13 cellular contexts compared by ENCODE assay signal in the genomic region with DNA sequence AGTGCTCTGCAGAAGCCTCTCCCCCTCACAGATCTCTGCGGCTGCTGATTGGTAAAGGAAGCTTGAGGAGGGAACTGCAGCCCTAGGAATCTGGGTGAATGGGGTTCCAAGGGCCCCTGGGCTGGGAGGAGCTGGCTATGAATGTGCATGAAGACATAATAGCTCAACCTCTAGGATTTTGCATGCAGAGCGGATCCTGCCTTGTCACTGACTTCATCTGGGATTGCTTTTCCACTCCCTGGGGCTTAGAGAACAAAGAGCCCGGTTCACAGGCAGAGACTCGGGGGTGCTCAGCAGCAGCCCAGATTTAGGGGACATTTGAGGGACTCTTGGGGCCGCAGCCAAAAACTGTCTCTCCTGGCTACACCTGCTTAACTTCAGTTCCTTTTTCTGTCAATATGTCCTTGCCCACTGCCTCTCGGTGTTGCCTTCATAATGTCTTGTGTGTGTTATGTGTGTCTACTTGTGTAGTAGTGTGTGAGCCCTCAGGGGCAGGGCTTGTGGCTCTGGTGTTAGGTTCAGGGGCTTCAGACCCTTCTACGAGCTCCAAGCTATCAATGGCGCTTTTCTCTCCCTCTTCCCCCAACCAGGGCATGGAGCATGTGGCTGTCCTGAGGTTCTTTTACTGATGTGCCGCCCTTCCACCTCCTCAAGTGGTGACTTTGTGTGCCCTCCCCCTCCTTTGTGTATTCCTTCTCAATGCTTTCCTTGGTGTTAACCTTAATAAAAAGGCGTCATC. TPM values are rescaled to one million over a fixed set of nuclear protein-coding genes. Genes with fewer than 3 reads are reported as not detected.
A peak's percentile ranks its signal among the peaks of the same experiment; 100 is the strongest.
DNase-seq lines count a peak whose midpoint lies in the region; ATAC-seq, FAIRE-seq and TF ChIP-seq lines count a peak whose summit lies in the region.
"Had no signal": no experiment of that assay in that cellular context is flagged by ENCODE, and none has a peak within 500 bp of the region (broad histone marks: within the 10 kb centered on the region; RNA-seq: fewer than 3 reads in every experiment).

No MANE protein-coding gene starts in this region.

- H3K27me3 ChIP-seq in iPS-15b (ENCODE audit: control insufficient read depth, insufficient read depth, low read length) (peaks cover 66% of the 10 kb centered on the region), pancreas (peaks cover 0 to 25% (median 3%) of the 10 kb centered on the region in 4 donors), osteoblast (ENCODE audit: insufficient read depth, low read length) (peaks cover 45% of the 10 kb centered on the region)

- no peaks in the 10 kb centered on the region for H4K20me1 ChIP-seq in osteoblast (ENCODE audit: insufficient read depth, low read length)

- intact Hi-C loops in activated CD4-positive, alpha-beta T cell treated with anti-CD3 and anti-CD28 coated beads for 36 hours (cut with DNase I, micrococcal nuclease) = loop anchor here in 1 of 2 experiments (10.0 kb wide), 3 partner anchors 181 to 481 kb away; a partner anchor contains a TSS
- intact Hi-C loops in activated T-helper 1 cell treated with anti-CD3 and anti-CD28 coated beads, Interleukin-12 subunit alpha, Interleukin-12 subunit beta, Interleukin-2, Interleukin-4 antibody, amounts not matched to agents 30 ng/mL and 10 ng/mL and 1 ng/mL, durations not matched to agents 14 hours and 24 hours and 36 hours (cut with micrococcal nuclease) = no loop called here
- intact Hi-C loops in pancreas (cut with DNase I) = no loop called here

- H3K4me3 ChIP-seq in iPS-15b (ENCODE audit: low read depth, low read length) = peak overlapping the region; percentile 53
- no peak overlapping the region for H3K4me3 ChIP-seq in pancreas
- no peak overlapping the region for H3K4me3 ChIP-seq in osteoblast (ENCODE audit: insufficient read depth, low read length)

- H3K36me3 Mint-ChIP-seq in activated CD4-positive, alpha-beta T cell treated with anti-CD3 and anti-CD28 coated beads for 36 hours (ENCODE audit: low read depth) = no peaks in the 10 kb centered on the region
- H3K36me3 Mint-ChIP-seq in activated T-helper 1 cell treated with anti-CD3 and anti-CD28 coated beads, Interleukin-12 subunit alpha, Interleukin-12 subunit beta, Interleukin-2, Interleukin-4 antibody, amounts not matched to agents 30 ng/mL and 10 ng/mL and 1 ng/mL, durations not matched to agents 14 hours and 24 hours and 36 hours (ENCODE audit: low read depth) = no peaks in the 10 kb centered on the region
- no peaks in the 10 kb centered on the region for H3K36me3 Mint-ChIP-seq in stimulated activated effector memory CD8-positive, alpha-beta T cell treated with anti-CD3 and anti-CD28 coated beads, Interleukin-12 subunit alpha, Interleukin-12 subunit beta, amount 100 ng/mL, for 72 hours

- no peak overlapping the region for H2AFZ ChIP-seq in osteoblast (ENCODE audit: low read length)

- CTCF ChIA-PET in activated CD4-positive, alpha-beta T cell treated with anti-CD3 and anti-CD28 coated beads for 36 hours (lab: Charles Lee) = interaction anchor here (0.6 to 1.4 kb wide), 5 partner anchors 11 to 132 kb away, joined by 3 to 9 read pairs (median 4); no protein-coding TSS in a partner anchor

- TF ChIP-seq CTCF in pancreas (IDR thresholded peaks at IDR 0.05) (no peak), osteoblast (IDR thresholded peaks at IDR 0.05; ENCODE audit: extremely low read depth, low read depth, low read length) (no peak)

- peak overlapping the region; percentile 9 for H3K4me3 Mint-ChIP-seq in activated CD4-positive, alpha-beta T cell treated with anti-CD3 and anti-CD28 coated beads for 36 hours
- H3K4me3 Mint-ChIP-seq in activated T-helper 1 cell treated with anti-CD3 and anti-CD28 coated beads, Interleukin-12 subunit alpha, Interleukin-12 subunit beta, Interleukin-2, Interleukin-4 antibody, amounts not matched to agents 30 ng/mL and 10 ng/mL and 1 ng/mL, durations not matched to agents 14 hours and 24 hours and 36 hours = peak overlapping the region; percentile 67
- peak overlapping the region; percentile 86 for H3K4me3 Mint-ChIP-seq in stimulated activated effector memory CD8-positive, alpha-beta T cell treated with anti-CD3 and anti-CD28 coated beads, Interleukin-12 subunit alpha, Interleukin-12 subunit beta, amount 100 ng/mL, for 72 hours

- POLR2A ChIA-PET in activated CD4-positive, alpha-beta T cell treated with anti-CD3 and anti-CD28 coated beads for 36 hours (lab: Charles Lee) = no interaction called here

- WGBS in pancreas, 2 donors = 63 to 65% methylated on average over 10 of the region's 10 CpGs

- H3K36me3 ChIP-seq in iPS-15b (ENCODE audit: control insufficient read depth, insufficient read depth, low read length) (no peaks in the 10 kb centered on the region), pancreas (no peaks in the 10 kb centered on the region), osteoblast (ENCODE audit: insufficient read depth, low read length) (no peaks in the 10 kb centered on the region)
- H3K36me3 ChIP-seq: brain microvascular endothelial cell had no signal

- no peak for DNase-seq in activated CD4-positive, alpha-beta T cell treated with anti-CD3 and anti-CD28 coated beads for 36 hours
- DNase-seq in activated CD4-positive, alpha-beta T cell treated with anti-CD3 and anti-CD28 coated beads, Interleukin-2, amount 50 U/mL, for 1 hour = no peak
- no peak for DNase-seq in activated T-helper 1 cell treated with anti-CD3 and anti-CD28 coated beads, Interleukin-12 subunit alpha, Interleukin-12 subunit beta, Interleukin-2, Interleukin-4 antibody, amounts not matched to agents 30 ng/mL and 10 ng/mL and 1 ng/mL, durations not matched to agents 14 hours and 24 hours and 36 hours (ENCODE audit: low spot score)
- DNase-seq in stimulated activated effector memory CD8-positive, alpha-beta T cell treated with anti-CD3 and anti-CD28 coated beads, Interleukin-12 subunit alpha, Interleukin-12 subunit beta, amount 100 ng/mL, for 72 hours (ENCODE audit: low spot score in 2 of 2) = no peak
- DNase-seq in activated CD4-positive, CD25-positive, alpha-beta regulatory T cell (lab: John Stamatoyannopoulos, UW) = no peak
- DNase-seq in pancreas (no peak), osteoblast (ENCODE audit: insufficient read length, low spot score, missing footprints) (no peak)
- DNase-seq: activated CD4-positive, alpha-beta T cell treated with anti-CD3 and anti-CD28 coated beads, Interleukin-2, amount 50 U/mL, for 4 hours; brain microvascular endothelial cell; NCI-H1092 had no signal

- ATAC-seq in activated CD4-positive, alpha-beta T cell treated with anti-CD3 and anti-CD28 coated beads for 36 hours = no peak
- no peak for ATAC-seq in stimulated activated effector memory CD8-positive, alpha-beta T cell treated with anti-CD3 and anti-CD28 coated beads, Interleukin-12 subunit alpha, Interleukin-12 subunit beta, amount 100 ng/mL, for 72 hours
- ATAC-seq in pancreas = no peak

- H3K27me3 Mint-ChIP-seq in activated CD4-positive, alpha-beta T cell treated with anti-CD3 and anti-CD28 coated beads for 36 hours = peaks cover 31% of the 10 kb centered on the region
- H3K27me3 Mint-ChIP-seq in activated T-helper 1 cell treated with anti-CD3 and anti-CD28 coated beads, Interleukin-12 subunit alpha, Interleukin-12 subunit beta, Interleukin-2, Interleukin-4 antibody, amounts not matched to agents 30 ng/mL and 10 ng/mL and 1 ng/mL, durations not matched to agents 14 hours and 24 hours and 36 hours (ENCODE audit: insufficient read depth) = peaks cover 60% of the 10 kb centered on the region

- H3K4me1 ChIP-seq in iPS-15b (ENCODE audit: control insufficient read depth, insufficient read depth, low read length) (peaks cover 8% of the 10 kb centered on the region), pancreas (peaks cover 0 to 7% (median 5%) of the 10 kb centered on the region in 3 donors), osteoblast (ENCODE audit: insufficient read depth, low read length) (peaks cover 15% of the 10 kb centered on the region)

- H3K9me3 ChIP-seq in iPS-15b (ENCODE audit: control insufficient read depth, insufficient read depth, low read length) (no peaks in the 10 kb centered on the region), pancreas (no peaks in the 10 kb centered on the region), osteoblast (ENCODE audit: low read depth, low read length) (no peaks in the 10 kb centered on the region)

- H3K27ac ChIP-seq in pancreas = no peak overlapping the region
- no peak overlapping the region for H3K27ac ChIP-seq in osteoblast (ENCODE audit: low read depth, low read length)
- H3K27ac ChIP-seq: brain microvascular endothelial cell had no signal

- FAIRE-seq in pancreas (lab: Jason Lieb, UNC) = no peak
- FAIRE-seq: frontal cortex had no signal

- H3K4me1 Mint-ChIP-seq in activated CD4-positive, alpha-beta T cell treated with anti-CD3 and anti-CD28 coated beads for 36 hours = peaks cover 20% of the 10 kb centered on the region
- H3K4me1 Mint-ChIP-seq in activated T-helper 1 cell treated with anti-CD3 and anti-CD28 coated beads, Interleukin-12 subunit alpha, Interleukin-12 subunit beta, Interleukin-2, Interleukin-4 antibody, amounts not matched to agents 30 ng/mL and 10 ng/mL and 1 ng/mL, durations not matched to agents 14 hours and 24 hours and 36 hours (ENCODE audit: low read depth) = peaks cover 35% of the 10 kb centered on the region
- peaks cover 21% of the 10 kb centered on the region for H3K4me1 Mint-ChIP-seq in stimulated activated effector memory CD8-positive, alpha-beta T cell treated with anti-CD3 and anti-CD28 coated beads, Interleukin-12 subunit alpha, Interleukin-12 subunit beta, amount 100 ng/mL, for 72 hours

- no peaks in the 10 kb centered on the region for H3K9me3 Mint-ChIP-seq in activated CD4-positive, alpha-beta T cell treated with anti-CD3 and anti-CD28 coated beads for 36 hours (ENCODE audit: low read depth)
- H3K9me3 Mint-ChIP-seq in activated T-helper 1 cell treated with anti-CD3 and anti-CD28 coated beads, Interleukin-12 subunit alpha, Interleukin-12 subunit beta, Interleukin-2, Interleukin-4 antibody, amounts not matched to agents 30 ng/mL and 10 ng/mL and 1 ng/mL, durations not matched to agents 14 hours and 24 hours and 36 hours = no peaks in the 10 kb centered on the region
- no peaks in the 10 kb centered on the region for H3K9me3 Mint-ChIP-seq in stimulated activated effector memory CD8-positive, alpha-beta T cell treated with anti-CD3 and anti-CD28 coated beads, Interleukin-12 subunit alpha, Interleukin-12 subunit beta, amount 100 ng/mL, for 72 hours

- H3K27ac Mint-ChIP-seq in activated CD4-positive, alpha-beta T cell treated with anti-CD3 and anti-CD28 coated beads for 36 hours = no peak overlapping the region
- H3K27ac Mint-ChIP-seq in activated T-helper 1 cell treated with anti-CD3 and anti-CD28 coated beads, Interleukin-12 subunit alpha, Interleukin-12 subunit beta, Interleukin-2, Interleukin-4 antibody, amounts not matched to agents 30 ng/mL and 10 ng/mL and 1 ng/mL, durations not matched to agents 14 hours and 24 hours and 36 hours = no peak overlapping the region
- H3K27ac Mint-ChIP-seq in stimulated activated effector memory CD8-positive, alpha-beta T cell treated with anti-CD3 and anti-CD28 coated beads, Interleukin-12 subunit alpha, Interleukin-12 subunit beta, amount 100 ng/mL, for 72 hours = no peak overlapping the region

- no peak overlapping the region for H3K9ac ChIP-seq in iPS-15b (ENCODE audit: low read depth, low read length)

- H3K4me2 ChIP-seq in osteoblast (ENCODE audit: insufficient read depth, low read length) = no peak overlapping the region

- H3K79me2 ChIP-seq in osteoblast (ENCODE audit: insufficient read depth, low read length) = no peaks in the 10 kb centered on the region

RNA-seq across cellular contexts. Expression of a gene that starts 1.9 kb away (rescaled TPM):
- under 1 TPM; 0.25 to 0.37 TPM for total RNA-seq in activated CD4-positive, alpha-beta T cell treated with anti-CD3 and anti-CD28 coated beads for 36 hours
- 0.61 and 0.75 TPM in 2 replicates for total RNA-seq in activated T-helper 1 cell treated with anti-CD3 and anti-CD28 coated beads, Interleukin-12 subunit alpha, Interleukin-12 subunit beta, Interleukin-2, Interleukin-4 antibody, amounts not matched to agents 30 ng/mL and 10 ng/mL and 1 ng/mL, durations not matched to agents 14 hours and 24 hours and 36 hours
- total RNA-seq in pancreas (under 1 TPM; 0.16 to 0.76 (median 0.34) TPM), osteoblast (under 0.01 TPM in 1 of 2 replicates, not detected in the other)
- polyA plus RNA-seq in pancreas = 1 to 10 TPM in 1 of 2 donors, under 1 TPM in 1; 0.61 to 3.1 TPM
- total RNA-seq: OCI-LY7 had no signal

RNA-seq across cellular contexts. Expression of a gene that starts 17.7 kb away (rescaled TPM):
- total RNA-seq in activated CD4-positive, alpha-beta T cell treated with anti-CD3 and anti-CD28 coated beads for 36 hours = not detected
- total RNA-seq in activated T-helper 1 cell treated with anti-CD3 and anti-CD28 coated beads, Interleukin-12 subunit alpha, Interleukin-12 subunit beta, Interleukin-2, Interleukin-4 antibody, amounts not matched to agents 30 ng/mL and 10 ng/mL and 1 ng/mL, durations not matched to agents 14 hours and 24 hours and 36 hours = not detected in 2 replicates
- total RNA-seq in pancreas = not detected
- polyA plus RNA-seq in pancreas = not detected
- total RNA-seq in osteoblast = not detected in 2 replicates
- total RNA-seq: frontal cortex, OCI-LY7 had no signal

RNA-seq across cellular contexts. Expression of a gene that starts 28.0 kb away (rescaled TPM):
- total RNA-seq in activated CD4-positive, alpha-beta T cell treated with anti-CD3 and anti-CD28 coated beads for 36 hours = 10 to 100 TPM; 28.8 to 33.0 TPM
- total RNA-seq in activated T-helper 1 cell treated with anti-CD3 and anti-CD28 coated beads, Interleukin-12 subunit alpha, Interleukin-12 subunit beta, Interleukin-2, Interleukin-4 antibody, amounts not matched to agents 30 ng/mL and 10 ng/mL and 1 ng/mL, durations not matched to agents 14 hours and 24 hours and 36 hours = 33.3 and 36.1 TPM in 2 replicates
- total RNA-seq in pancreas = 10 to 100 TPM; 17.6 to 27.6 (median 20.7) TPM
- 10 to 100 TPM in 1 of 2 donors, 1 to 10 TPM in 1; 8.1 to 17.0 TPM for polyA plus RNA-seq in pancreas
- total RNA-seq in osteoblast = 35.5 and 35.9 TPM in 2 replicates

Comparison
In these comparisons a context has a peak if more than half of its experiments do, and no peak if none do; other contexts are left out.
1. H3K4me3 Mint-ChIP-seq: peak in every context shown above with its lines; median percentile 86 in stimulated activated effector memory CD8-positive, alpha-beta T cell treated with anti-CD3 and anti-CD28 coated beads, Interleukin-12 subunit alpha, Interleukin-12 subunit beta, amount 100 ng/mL, for 72 hours; 67 in activated T-helper 1 cell treated with anti-CD3 and anti-CD28 coated beads, Interleukin-12 subunit alpha, Interleukin-12 subunit beta, Interleukin-2, Interleukin-4 antibody, amounts not matched to agents 30 ng/mL and 10 ng/mL and 1 ng/mL, durations not matched to agents 14 hours and 24 hours and 36 hours; 9 in activated CD4-positive, alpha-beta T cell treated with anti-CD3 and anti-CD28 coated beads for 36 hours.